ENCODE assay signal across 17 cellular contexts in the genomic region with DNA sequence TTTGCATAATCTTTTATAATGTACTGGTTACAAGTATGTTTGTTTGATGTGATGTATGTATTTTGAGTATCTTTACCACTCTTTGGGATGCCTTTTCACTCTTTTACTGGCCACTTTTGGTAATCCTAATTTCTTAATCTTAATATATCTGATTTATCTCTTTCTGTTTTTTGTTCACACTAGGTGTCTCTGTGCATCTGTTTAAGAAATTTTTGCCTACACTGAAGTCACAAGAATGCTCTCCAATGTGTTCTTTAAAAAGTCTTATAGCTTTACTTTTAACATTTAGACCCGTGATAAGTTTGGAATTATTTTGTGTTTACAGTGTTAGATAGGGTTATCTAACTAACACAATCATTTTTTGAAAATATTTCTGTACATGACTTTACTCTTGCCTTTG.
DNase-seq lines count a peak whose midpoint lies in the region; TF ChIP-seq lines count a peak whose summit lies in the region.
"Had no signal": no experiment of that assay in that cellular context is flagged by ENCODE, and none has a peak within 500 bp of the region (broad histone marks: within the 10 kb centered on the region; RNA-seq: fewer than 3 reads in every experiment).

No MANE protein-coding gene starts in this region.

- no peaks in the 10 kb centered on the region for H3K27me3 ChIP-seq in SU-DHL-6 (ENCODE audit: low read length)
- H3K27me3 ChIP-seq: BLaER1 had no signal

- no peaks in the 10 kb centered on the region for H3K9me2 ChIP-seq in SU-DHL-6 (replicated peaks; ENCODE audit: insufficient read depth, low read length)

- no peak overlapping the region for H3K27ac ChIP-seq in SU-DHL-6 (ENCODE audit: low read depth, low read length)
- H3K27ac ChIP-seq: BLaER1 had no signal

- no peak overlapping the region for H3K9ac ChIP-seq in SU-DHL-6 (ENCODE audit: low read length)
- H3K9ac ChIP-seq: BLaER1 had no signal

- H3F3A ChIP-seq in SU-DHL-6 (ENCODE audit: insufficient read depth) = no peaks in the 10 kb centered on the region

- H3K9me3 ChIP-seq in SU-DHL-6 (ENCODE audit: insufficient read depth, low read length) = no peaks in the 10 kb centered on the region
- H3K9me3 ChIP-seq: BLaER1, Caco-2 had no signal

- DNase-seq in NCI-H1092 treated with DMSO at 0.1 percent for 48 hours (lab: John Stamatoyannopoulos, UW) (peak; percentile 62), NCI-H1092 (lab: John Stamatoyannopoulos, UW) (no peak), NCI-H748 (lab: John Stamatoyannopoulos, UW; ENCODE audit: unreplicated experiment) (peak; percentile 5), NCI-H748 treated with DMSO at 0.1 percent for 48 hours (lab: John Stamatoyannopoulos, UW) (no peak), mesenteric fat pad (ENCODE audit: low spot score) (no peak), T-helper 9 cell (no peak)
- DNase-seq: 8988T; AML-193; Caco-2; CD8-positive, alpha-beta memory T cell; DMS79 treated with DMSO at 0.1 percent for 48 hours; EL; H7; IMR-90 had no signal

- no peak overlapping the region for H3K4me3 ChIP-seq in SU-DHL-6 (ENCODE audit: insufficient read depth, low read length, poor library complexity, severe bottlenecking)
- H3K4me3 ChIP-seq: BLaER1, GM23338 had no signal

- no peak for TF ChIP-seq CTCF in SU-DHL-6 (IDR thresholded peaks at IDR 0.05; ENCODE audit: insufficient read depth, low read length, poor library complexity, severe bottlenecking)

- peak overlapping the region; percentile 42 for H2AFZ ChIP-seq in SU-DHL-6 (ENCODE audit: low read depth, low read length, severe bottlenecking)
- H2AFZ ChIP-seq: GM23338 had no signal

- no peak overlapping the region for H3K4me2 ChIP-seq in SU-DHL-6 (ENCODE audit: low read depth, low read length, poor library complexity, severe bottlenecking)
- H3K4me2 ChIP-seq: BLaER1, GM23338 had no signal

- H4K20me1 ChIP-seq in SU-DHL-6 (ENCODE audit: low read depth, low read length) = no peaks in the 10 kb centered on the region
- H4K20me1 ChIP-seq: BLaER1 had no signal

- no peaks in the 10 kb centered on the region for H3K79me2 ChIP-seq in SU-DHL-6 (ENCODE audit: insufficient read depth, low read length)

- H3K36me3 ChIP-seq in SU-DHL-6 (ENCODE audit: low read length) = no peaks in the 10 kb centered on the region
- H3K36me3 ChIP-seq: BLaER1 had no signal

Comparison
In these comparisons a context has a peak if more than half of its experiments do, and no peak if none do; other contexts are left out.
1. DNase-seq: peak in NCI-H1092 treated with DMSO at 0.1 percent for 48 hours (single experiment) and NCI-H748 (single experiment); none in NCI-H1092 (single experiment), NCI-H748 treated with DMSO at 0.1 percent for 48 hours (single experiment), mesenteric fat pad (single experiment) and T-helper 9 cell (single experiment).